Comparison of ENCODE assay signal across 20 cellular contexts in the genomic region with DNA sequence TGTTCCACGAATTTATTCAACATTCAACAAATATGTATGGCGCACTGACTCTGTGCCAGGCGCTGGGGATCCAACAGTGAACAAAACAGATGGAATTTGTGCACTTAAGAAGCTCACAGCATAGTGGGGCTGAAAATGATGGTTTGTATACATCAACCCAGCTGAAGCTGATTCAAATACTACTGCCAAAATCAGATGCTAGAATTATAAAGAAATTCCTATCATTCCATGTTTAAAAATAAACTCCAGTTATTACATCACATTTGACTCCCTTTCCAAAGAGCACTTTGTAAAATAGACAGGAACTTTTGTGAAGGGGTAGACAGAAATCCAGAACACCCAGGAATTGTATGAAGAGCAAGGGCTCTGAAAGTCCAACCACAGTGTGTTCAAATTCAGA. TPM values are rescaled to one million over a fixed set of nuclear protein-coding genes. Genes with fewer than 3 reads are reported as not detected.
DNase-seq lines count a peak whose midpoint lies in the region; ATAC-seq, FAIRE-seq and TF ChIP-seq lines count a peak whose summit lies in the region.
"Had no signal": no experiment of that assay in that cellular context is flagged by ENCODE, and none has a peak within 500 bp of the region (broad histone marks: within the 10 kb centered on the region; RNA-seq: fewer than 3 reads in every experiment).

No MANE protein-coding gene starts in this region.

- no peaks in the 10 kb centered on the region for H3K9me3 ChIP-seq in SK-N-SH
- H3K9me3 ChIP-seq in hepatocyte (ENCODE audit: low read depth) = no peaks in the 10 kb centered on the region
- H3K9me3 ChIP-seq: colonic mucosa, right lobe of liver had no signal

- H3K4me1 ChIP-seq in SK-N-SH (ENCODE audit: control insufficient read depth in 1 of 2, insufficient read depth in 2 of 2, low read depth in 1 of 2, low read length in 1 of 2) (peaks cover 0 to 14% of the 10 kb centered on the region in 2 experiments; a peak in 3 of 4 replicates), hepatocyte (ENCODE audit: insufficient read depth) (peaks cover 1% of the 10 kb centered on the region)
- H3K4me1 ChIP-seq: colonic mucosa, right lobe of liver had no signal

- 0 out of 2 replicates have a peak overlapping the region, but pooled peaks have one; percentile 31 for H3K4me2 ChIP-seq in SK-N-SH
- H3K4me2 ChIP-seq in hepatocyte = no peak overlapping the region

- no peaks in the 10 kb centered on the region for H3K36me3 ChIP-seq in SK-N-SH (replicated peaks in 1 of 2; ENCODE audit: control insufficient read depth in 1 of 2, insufficient read depth in 2 of 2, low read length in 1 of 2)
- H3K36me3 ChIP-seq in hepatocyte (replicated peaks; ENCODE audit: insufficient read depth, low read depth) = no peaks in the 10 kb centered on the region
- H3K36me3 ChIP-seq: colonic mucosa, right lobe of liver had no signal

- H4K20me1 ChIP-seq in SK-N-SH (ENCODE audit: insufficient read depth) = no peaks in the 10 kb centered on the region
- peaks cover 6% of the 10 kb centered on the region for H4K20me1 ChIP-seq in hepatocyte (ENCODE audit: insufficient read depth, poor library complexity, severe bottlenecking)

- FAIRE-seq in HTR-8/SVneo (lab: Jason Lieb, UNC) = no peak

- H3K27me3 ChIP-seq in SK-N-SH (ENCODE audit: insufficient read depth) (no peaks in the 10 kb centered on the region), hepatocyte (no peaks in the 10 kb centered on the region)
- H3K27me3 ChIP-seq: colonic mucosa, right lobe of liver had no signal

- no peak for TF ChIP-seq EP300 in SK-N-SH (IDR thresholded peaks at IDR 0.05; ENCODE audit: borderline replicate concordance in 1 of 2, low read depth in 1 of 2, low read length in 1 of 2)

- H3K4me3 ChIP-seq in SK-N-SH (ENCODE audit: low read depth in 2 of 2, low read length in 1 of 2) = no peak overlapping the region
- no peak overlapping the region for H3K4me3 ChIP-seq in retinal pigment epithelial cell (ENCODE audit: low read length)
- no peak overlapping the region for H3K4me3 ChIP-seq in hepatocyte
- H3K4me3 ChIP-seq: colonic mucosa, right lobe of liver had no signal

- H3K9me2 ChIP-seq in SK-N-SH (no peaks in the 10 kb centered on the region), hepatocyte (replicated peaks; ENCODE audit: insufficient read depth) (no peaks in the 10 kb centered on the region)

- TF ChIP-seq CTCF in SK-N-SH (IDR thresholded peaks at IDR 0.05) (no peak), retinal pigment epithelial cell (conservative IDR thresholded peaks at IDR 0.05; ENCODE audit: low read depth, low read length) (no peak), hepatocyte (IDR thresholded peaks at IDR 0.05; ENCODE audit: poor library complexity) (no peak)

- CTCF ChIA-PET in SK-N-SH (lab: Yijun Ruan, JAX) = no interaction called here

- H3K36me3 Mint-ChIP-seq in stimulated activated naive B cell treated with anti-CD40 and anti-IgM and Interleukin-4, amounts not matched to agents 10 μg/mL and 1 μg/mL and 100 μg/mL, for 72 hours = peaks cover 7 to 10% of the 10 kb centered on the region in 2 donors
- H3K36me3 Mint-ChIP-seq: activated naive CD8-positive, alpha-beta T cell treated with anti-CD3 and anti-CD28 coated beads, Interleukin-2, amount 10 ng/mL, durations not matched to agents 7 days and 5 days; CD14-positive monocyte had no signal

- no peak overlapping the region for H2AFZ ChIP-seq in SK-N-SH (ENCODE audit: low read depth)
- H2AFZ ChIP-seq in hepatocyte = no peak overlapping the region

- peak; percentile 59 for DNase-seq in GM03348 (ENCODE audit: low spot score)
- no peak for DNase-seq in SK-N-SH
- DNase-seq in fibroblast of peridontal ligament (ENCODE audit: extremely low read depth) = peak; percentile 93
- peak; percentile 81 for DNase-seq in retinal pigment epithelial cell (ENCODE audit: low read depth)
- no peak for DNase-seq in HTR-8/SVneo (ENCODE audit: insufficient read length, low spot score)
- no peak for DNase-seq in HUDEP-2 (lab: John Stamatoyannopoulos, UW; ENCODE audit: unreplicated experiment in 76 of 76)
- no peak for DNase-seq in hepatocyte (ENCODE audit: low spot score)
- no peak for DNase-seq in stimulated activated naive B cell treated with anti-CD40 and anti-IgM and Interleukin-4, amounts not matched to agents 10 μg/mL and 1 μg/mL and 100 μg/mL, for 72 hours
- DNase-seq: activated CD4-positive, alpha-beta memory T cell treated with anti-CD3 and anti-CD28 coated beads, Interleukin-2, amount 10 ng/mL, durations not matched to agents 7 days and 5 days; activated naive CD8-positive, alpha-beta T cell treated with anti-CD3 and anti-CD28 coated beads, Interleukin-2, amount 10 ng/mL, durations not matched to agents 7 days and 5 days; activated T-cell treated with anti-CD3 and anti-CD28 coated beads, Interleukin-2, amount 50 U/mL, for 72 hours; colonic mucosa; H7; KBM-7; NCI-H1105 treated with DMSO at 0.1 percent for 48 hours; nephron progenitor cell; right lobe of liver had no signal

- no peak overlapping the region for H3K9ac ChIP-seq in SK-N-SH

- H3K27me3 Mint-ChIP-seq in stimulated activated naive B cell treated with anti-CD40 and anti-IgM and Interleukin-4, amounts not matched to agents 10 μg/mL and 1 μg/mL and 100 μg/mL, for 72 hours = no peaks in the 10 kb centered on the region
- H3K27me3 Mint-ChIP-seq: activated CD4-positive, alpha-beta memory T cell treated with anti-CD3 and anti-CD28 coated beads, Interleukin-2, amount 10 ng/mL, durations not matched to agents 7 days and 5 days; activated naive CD8-positive, alpha-beta T cell treated with anti-CD3 and anti-CD28 coated beads, Interleukin-2, amount 10 ng/mL, durations not matched to agents 7 days and 5 days; stimulated activated memory B cell treated with anti-CD40 and anti-IgM and Interleukin-4, amounts not matched to agents 10 μg/mL and 1 μg/mL and 100 μg/mL, for 72 hours; type B pancreatic cell had no signal

- WGBS in SK-N-SH (ENCODE audit: low lambda C conversion rate) = 83% methylated on average over 3 of the region's 3 CpGs
- 88% methylated on average over 3 of the region's 3 CpGs for WGBS in hepatocyte (ENCODE audit: low lambda C conversion rate, missing lambda C conversion rate)

- POLR2A ChIA-PET in SK-N-SH (lab: Yijun Ruan, JAX) = no interaction called here

- peaks cover 8% of the 10 kb centered on the region for H3F3A ChIP-seq in SK-N-SH (replicated peaks; ENCODE audit: insufficient read depth)

- no peaks in the 10 kb centered on the region for H3K9me3 Mint-ChIP-seq in stimulated activated naive B cell treated with anti-CD40 and anti-IgM and Interleukin-4, amounts not matched to agents 10 μg/mL and 1 μg/mL and 100 μg/mL, for 72 hours
- H3K9me3 Mint-ChIP-seq: activated naive CD8-positive, alpha-beta T cell treated with anti-CD3 and anti-CD28 coated beads, Interleukin-2, amount 10 ng/mL, durations not matched to agents 7 days and 5 days; stimulated activated memory B cell treated with anti-CD40 and anti-IgM and Interleukin-4, amounts not matched to agents 10 μg/mL and 1 μg/mL and 100 μg/mL, for 72 hours had no signal

- H3K79me2 ChIP-seq in SK-N-SH (ENCODE audit: insufficient read depth) (0 out of 2 replicates have a peak, but pooled peaks cover 4% of the 10 kb centered on the region), hepatocyte (peaks cover 96% of the 10 kb centered on the region)

- peaks cover 10 to 38% of the 10 kb centered on the region in 2 donors for H3K4me1 Mint-ChIP-seq in stimulated activated naive B cell treated with anti-CD40 and anti-IgM and Interleukin-4, amounts not matched to agents 10 μg/mL and 1 μg/mL and 100 μg/mL, for 72 hours
- H3K4me1 Mint-ChIP-seq: activated CD4-positive, alpha-beta memory T cell treated with anti-CD3 and anti-CD28 coated beads, Interleukin-2, amount 10 ng/mL, durations not matched to agents 7 days and 5 days; activated naive CD8-positive, alpha-beta T cell treated with anti-CD3 and anti-CD28 coated beads, Interleukin-2, amount 10 ng/mL, durations not matched to agents 7 days and 5 days; CD14-positive monocyte had no signal

- H3K4me3 Mint-ChIP-seq in stimulated activated naive B cell treated with anti-CD40 and anti-IgM and Interleukin-4, amounts not matched to agents 10 μg/mL and 1 μg/mL and 100 μg/mL, for 72 hours = no peak overlapping the region
- H3K4me3 Mint-ChIP-seq: activated CD4-positive, alpha-beta memory T cell treated with anti-CD3 and anti-CD28 coated beads, Interleukin-2, amount 10 ng/mL, durations not matched to agents 7 days and 5 days; activated naive CD8-positive, alpha-beta T cell treated with anti-CD3 and anti-CD28 coated beads, Interleukin-2, amount 10 ng/mL, durations not matched to agents 7 days and 5 days; activated T-cell treated with anti-CD3 and anti-CD28 coated beads, Interleukin-2, amount 50 U/mL, for 72 hours; CD14-positive monocyte; nephron progenitor cell; stimulated activated memory B cell treated with anti-CD40 and anti-IgM and Interleukin-4, amounts not matched to agents 10 μg/mL and 1 μg/mL and 100 μg/mL, for 72 hours; type B pancreatic cell had no signal

- no peak overlapping the region for H3K27ac Mint-ChIP-seq in stimulated activated naive B cell treated with anti-CD40 and anti-IgM and Interleukin-4, amounts not matched to agents 10 μg/mL and 1 μg/mL and 100 μg/mL, for 72 hours
- H3K27ac Mint-ChIP-seq: activated CD4-positive, alpha-beta memory T cell treated with anti-CD3 and anti-CD28 coated beads, Interleukin-2, amount 10 ng/mL, durations not matched to agents 7 days and 5 days; activated naive CD8-positive, alpha-beta T cell treated with anti-CD3 and anti-CD28 coated beads, Interleukin-2, amount 10 ng/mL, durations not matched to agents 7 days and 5 days; activated T-cell treated with anti-CD3 and anti-CD28 coated beads, Interleukin-2, amount 50 U/mL, for 72 hours; CD14-positive monocyte; nephron progenitor cell; stimulated activated memory B cell treated with anti-CD40 and anti-IgM and Interleukin-4, amounts not matched to agents 10 μg/mL and 1 μg/mL and 100 μg/mL, for 72 hours; type B pancreatic cell had no signal

- H3K27ac ChIP-seq in SK-N-SH (ENCODE audit: low read depth in 2 of 2, low read length in 1 of 2) (peak overlapping the region in 1 of 2 experiments; percentile 31; a peak in 2 of 4 replicates), hepatocyte (no peak overlapping the region)
- H3K27ac ChIP-seq: colonic mucosa, right lobe of liver had no signal

- ATAC-seq in stimulated activated naive B cell treated with anti-CD40 and anti-IgM and Interleukin-4, amounts not matched to agents 10 μg/mL and 1 μg/mL and 100 μg/mL, for 72 hours (replicated peaks) = no peak
- ATAC-seq: activated T-cell treated with anti-CD3 and anti-CD28 coated beads, Interleukin-2, amount 50 U/mL, for 72 hours; right lobe of liver; stimulated activated memory B cell treated with anti-CD40 and anti-IgM and Interleukin-4, amounts not matched to agents 10 μg/mL and 1 μg/mL and 100 μg/mL, for 72 hours had no signal

- no peak for TF ChIP-seq RAD21 in SK-N-SH (IDR thresholded peaks at IDR 0.05; ENCODE audit: low read length)

TF ChIP-seq in SK-N-SH, 30 proteins besides CTCF, POLR2A, EP300 and RAD21 (continues in another document):
- TF ChIP-seq GATA2 (CRISPR knock-in tag; IDR thresholded peaks at IDR 0.05) = no peak
- TF ChIP-seq TCF12 (IDR thresholded peaks at IDR 0.05) = peak; percentile 20; the same call in 1 of the 2 replicates
- TF ChIP-seq MEF2A (IDR thresholded peaks at IDR 0.05; ENCODE audit: borderline replicate concordance, low read depth) = peak; percentile 68

RNA-seq across cellular contexts. Expression of gene ZNF608, which starts 54.1 kb away (rescaled TPM):
- polyA plus RNA-seq in SK-N-SH (2012; rRNA removed) (4.9 and 5.2 TPM in 2 replicates), hepatocyte (12.4 and 19.8 TPM in 2 replicates)
- 3.6 and 4.6 TPM in 2 replicates for polyA plus RNA-seq in SK-N-SH (2012; cell fraction: cytosol; rRNA removed)
- 6.3 and 8.8 TPM in 2 replicates for polyA plus RNA-seq in SK-N-SH (2012; cell fraction: nucleus; rRNA removed)
- total RNA-seq in hepatocyte = 28.5 and 30.0 TPM in 2 replicates
- total RNA-seq: activated CD4-positive, alpha-beta memory T cell treated with anti-CD3 and anti-CD28 coated beads, Interleukin-2, amount 10 ng/mL, durations not matched to agents 7 days and 5 days; activated naive CD8-positive, alpha-beta T cell treated with anti-CD3 and anti-CD28 coated beads, Interleukin-2, amount 10 ng/mL, durations not matched to agents 7 days and 5 days had no signal
- polyA plus RNA-seq: CD14-positive monocyte had no signal

Comparison
In these comparisons a context has a peak if more than half of its experiments do, and no peak if none do; other contexts are left out.
1. DNase-seq: peak in GM03348 (single experiment), fibroblast of peridontal ligament (single experiment) and retinal pigment epithelial cell (single experiment); none in SK-N-SH (single experiment), HTR-8/SVneo (single experiment), HUDEP-2 (0 of 76), hepatocyte (single experiment) and stimulated activated naive B cell treated with anti-CD40 and anti-IgM and Interleukin-4, amounts not matched to agents 10 μg/mL and 1 μg/mL and 100 μg/mL, for 72 hours (single experiment).